ENCODE assay signal across 1 cellular context in the genomic region with DNA sequence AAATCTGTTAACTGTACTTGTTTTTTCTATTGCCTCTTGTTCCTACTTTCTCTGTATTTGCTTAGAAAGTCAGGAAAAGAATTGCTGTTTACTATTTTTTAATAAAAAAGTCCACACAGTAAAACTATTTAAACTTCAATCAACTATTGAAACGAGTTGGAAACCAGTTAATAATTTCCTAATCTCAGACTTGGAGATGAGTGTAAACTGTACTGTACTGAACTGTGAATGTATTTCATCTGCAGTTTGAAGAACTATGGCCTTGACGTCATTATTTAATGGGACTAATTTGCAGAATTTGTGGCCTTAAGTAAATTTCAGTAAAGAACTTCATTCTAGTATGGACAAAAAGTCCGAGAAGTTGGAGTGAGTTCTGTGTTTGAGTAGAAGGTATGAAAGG.
TF ChIP-seq lines count a peak whose summit lies in the region.

No MANE protein-coding gene starts in this region.

TF ChIP-seq in SK-N-SH, 30 proteins besides CTCF, POLR2A, EP300 and RAD21 (continued from another document):
- TF ChIP-seq, protein P1, sequence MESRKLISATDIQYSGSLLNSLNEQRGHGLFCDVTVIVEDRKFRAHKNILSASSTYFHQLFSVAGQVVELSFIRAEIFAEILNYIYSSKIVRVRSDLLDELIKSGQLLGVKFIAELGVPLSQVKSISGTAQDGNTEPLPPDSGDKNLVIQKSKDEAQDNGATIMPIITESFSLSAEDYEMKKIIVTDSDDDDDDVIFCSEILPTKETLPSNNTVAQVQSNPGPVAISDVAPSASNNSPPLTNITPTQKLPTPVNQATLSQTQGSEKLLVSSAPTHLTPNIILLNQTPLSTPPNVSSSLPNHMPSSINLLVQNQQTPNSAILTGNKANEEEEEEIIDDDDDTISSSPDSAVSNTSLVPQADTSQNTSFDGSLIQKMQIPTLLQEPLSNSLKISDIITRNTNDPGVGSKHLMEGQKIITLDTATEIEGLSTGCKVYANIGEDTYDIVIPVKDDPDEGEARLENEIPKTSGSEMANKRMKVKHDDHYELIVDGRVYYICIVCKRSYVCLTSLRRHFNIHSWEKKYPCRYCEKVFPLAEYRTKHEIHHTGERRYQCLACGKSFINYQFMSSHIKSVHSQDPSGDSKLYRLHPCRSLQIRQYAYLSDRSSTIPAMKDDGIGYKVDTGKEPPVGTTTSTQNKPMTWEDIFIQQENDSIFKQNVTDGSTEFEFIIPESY (IDR thresholded peaks at IDR 0.05; ENCODE audit: borderline replicate concordance, low read depth): no peak
- no peak for TF ChIP-seq NRF1 (IDR thresholded peaks at IDR 0.05; ENCODE audit: low read depth, low read length)
- no peak for TF ChIP-seq RFX5 (IDR thresholded peaks at IDR 0.05; ENCODE audit: low read length)
- TF ChIP-seq TCF12 (IDR thresholded peaks at IDR 0.05): no peak
- no peak for TF ChIP-seq EZH2phosphoT487 (IDR thresholded peaks at IDR 0.05; ENCODE audit: borderline replicate concordance, low read depth)
- TF ChIP-seq POLR2AphosphoS5 (IDR thresholded peaks at IDR 0.05; ENCODE audit: low read depth, low read length): no peak
- no peak for TF ChIP-seq FOXJ3 (CRISPR knock-in tag; IDR thresholded peaks at IDR 0.05)
- TF ChIP-seq RCOR1 (IDR thresholded peaks at IDR 0.05; ENCODE audit: low read length): no peak
- TF ChIP-seq, protein P2, sequence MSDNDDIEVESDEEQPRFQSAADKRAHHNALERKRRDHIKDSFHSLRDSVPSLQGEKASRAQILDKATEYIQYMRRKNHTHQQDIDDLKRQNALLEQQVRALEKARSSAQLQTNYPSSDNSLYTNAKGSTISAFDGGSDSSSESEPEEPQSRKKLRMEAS (IDR thresholded peaks at IDR 0.05; ENCODE audit: low read depth): no peak
